25 cellular contexts compared by ENCODE assay signal in genomic region chr6:30935018-30935417, GRCh38. TPM values are rescaled to one million over a fixed set of nuclear protein-coding genes. Genes with fewer than 3 reads are reported as not detected.
DNase-seq lines count a peak whose midpoint lies in the region; ATAC-seq and TF ChIP-seq lines count a peak whose summit lies in the region.
"Had no signal": no experiment of that assay in that cellular context is flagged by ENCODE, and none has a peak within 500 bp of the region (broad histone marks: within the 10 kb centered on the region; RNA-seq: fewer than 3 reads in every experiment).

No MANE protein-coding gene starts in this region.

- no peaks in the 10 kb centered on the region for H3K36me3 Mint-ChIP-seq in activated naive CD8-positive, alpha-beta T cell treated with anti-CD3 and anti-CD28 coated beads, Interleukin-2, amount 50 U/mL, for 24 hours (ENCODE audit: low read depth)
- H3K36me3 Mint-ChIP-seq: activated naive CD4-positive, alpha-beta T cell treated with anti-CD3 and anti-CD28 coated beads, Interleukin-2, amount 10 ng/mL, durations not matched to agents 7 days and 5 days; IgD-negative memory B cell; WTC11 had no signal

- WGBS in thyroid gland, 2 donors, result 4 to 8% methylated on average over 3 of the region's 3 CpGs

- in situ Hi-C loops in SK-MEL-5 (cut with HindIII; ENCODE audit: low pct_unique_long_range_greater_than_20kb, low sequenced_read_pairs), result no loop called here

- intact Hi-C loops in thyroid gland (cut with DNase I), result no loop called here

- H3K36me3 ChIP-seq in thyroid gland, result no peaks in the 10 kb centered on the region
- H3K36me3 ChIP-seq: SJSA1, spleen had no signal

- peaks cover 0 to 9% of the 10 kb centered on the region in 2 donors for H3K4me1 ChIP-seq in thyroid gland
- H3K4me1 ChIP-seq: SJSA1, spleen had no signal

- TF ChIP-seq POLR2A in thyroid gland (IDR thresholded peaks at IDR 0.05), result no peak

- H3K27ac Mint-ChIP-seq in activated naive CD8-positive, alpha-beta T cell treated with anti-CD3 and anti-CD28 coated beads, Interleukin-2, amount 50 U/mL, for 24 hours, result no peak overlapping the region
- H3K27ac Mint-ChIP-seq: activated CD4-positive, alpha-beta memory T cell treated with anti-CD3 and anti-CD28 coated beads, Interleukin-2, amount 10 ng/mL, durations not matched to agents 7 days and 5 days; activated naive CD4-positive, alpha-beta T cell treated with anti-CD3 and anti-CD28 coated beads, Interleukin-2, amount 10 ng/mL, durations not matched to agents 7 days and 5 days; HFFc6; WTC11 had no signal

- H3K9me3 Mint-ChIP-seq in activated naive CD8-positive, alpha-beta T cell treated with anti-CD3 and anti-CD28 coated beads, Interleukin-2, amount 50 U/mL, for 24 hours, result no peaks in the 10 kb centered on the region
- H3K9me3 Mint-ChIP-seq: activated CD4-positive, alpha-beta memory T cell treated with anti-CD3 and anti-CD28 coated beads, Interleukin-2, amount 10 ng/mL, durations not matched to agents 7 days and 5 days; activated naive CD4-positive, alpha-beta T cell treated with anti-CD3 and anti-CD28 coated beads, Interleukin-2, amount 10 ng/mL, durations not matched to agents 7 days and 5 days; activated T-cell treated with anti-CD3 and anti-CD28 coated beads, Interleukin-2, amount 50 U/mL, for 4 hours; HFFc6; IgD-negative memory B cell; WTC11 had no signal

- no peak for ATAC-seq in activated naive CD8-positive, alpha-beta T cell treated with anti-CD3 and anti-CD28 coated beads, Interleukin-2, amount 50 U/mL, for 24 hours
- ATAC-seq in GM19395 (IDR thresholded peaks at IDR 0.05; ENCODE audit: unreplicated experiment), result no peak
- ATAC-seq: activated T-cell treated with anti-CD3 and anti-CD28 coated beads, Interleukin-2, amount 50 U/mL, for 4 hours; mucosa of descending colon; WTC11 had no signal

- H3K4me3 ChIP-seq in thyroid gland (replicated peaks in 1 of 3), result no peak overlapping the region
- H3K4me3 ChIP-seq: mucosa of descending colon, SJSA1, spleen had no signal

- H3K27me3 Mint-ChIP-seq in activated naive CD8-positive, alpha-beta T cell treated with anti-CD3 and anti-CD28 coated beads, Interleukin-2, amount 50 U/mL, for 24 hours, result peaks cover 2% of the 10 kb centered on the region

- no peak overlapping the region for H3K4me3 Mint-ChIP-seq in activated naive CD8-positive, alpha-beta T cell treated with anti-CD3 and anti-CD28 coated beads, Interleukin-2, amount 50 U/mL, for 24 hours
- H3K4me3 Mint-ChIP-seq: activated CD4-positive, alpha-beta memory T cell treated with anti-CD3 and anti-CD28 coated beads, Interleukin-2, amount 10 ng/mL, durations not matched to agents 7 days and 5 days; activated naive CD4-positive, alpha-beta T cell treated with anti-CD3 and anti-CD28 coated beads, Interleukin-2, amount 10 ng/mL, durations not matched to agents 7 days and 5 days; activated T-cell treated with anti-CD3 and anti-CD28 coated beads, Interleukin-2, amount 50 U/mL, for 4 hours; HFFc6; IgD-negative memory B cell; WTC11 had no signal

- H3K27ac ChIP-seq in thyroid gland, result no peak overlapping the region
- H3K27ac ChIP-seq: SJSA1, spleen had no signal

- peak; percentile 8 for DNase-seq in NCI-H2029 (lab: John Stamatoyannopoulos, UW)
- no peak for DNase-seq in NCI-H2029 treated with DMSO at 0.1 percent for 48 hours (lab: John Stamatoyannopoulos, UW)
- DNase-seq in SK-MEL-5 (ENCODE audit: low read depth, low spot score), result peak; percentile 19
- DNase-seq in glomerular visceral epithelial cell (ENCODE audit: extremely low spot score), result peak; percentile 44
- DNase-seq in thyroid gland, result peak; percentile 23 to 51
- no peak for DNase-seq in activated naive CD8-positive, alpha-beta T cell treated with anti-CD3 and anti-CD28 coated beads, Interleukin-2, amount 50 U/mL, for 24 hours
- no peak for DNase-seq in GM19238 (ENCODE audit: insufficient read length, low spot score)
- DNase-seq: activated CD4-positive, alpha-beta memory T cell treated with anti-CD3 and anti-CD28 coated beads, Interleukin-2, amount 10 ng/mL, durations not matched to agents 7 days and 5 days; activated naive CD4-positive, alpha-beta T cell treated with anti-CD3 and anti-CD28 coated beads, Interleukin-2, amount 10 ng/mL, durations not matched to agents 7 days and 5 days; activated T-cell treated with anti-CD3 and anti-CD28 coated beads, Interleukin-2, amount 50 U/mL, for 4 hours; HFFc6; left cardiac atrium; mucosa of descending colon; NCI-H187; NCI-H526; spleen; T-helper 2 cell had no signal

- H3K27me3 ChIP-seq in thyroid gland, result no peaks in the 10 kb centered on the region
- H3K27me3 ChIP-seq: SJSA1 had no signal

- H3K4me1 Mint-ChIP-seq in activated naive CD8-positive, alpha-beta T cell treated with anti-CD3 and anti-CD28 coated beads, Interleukin-2, amount 50 U/mL, for 24 hours, result no peaks in the 10 kb centered on the region
- H3K4me1 Mint-ChIP-seq: activated CD4-positive, alpha-beta memory T cell treated with anti-CD3 and anti-CD28 coated beads, Interleukin-2, amount 10 ng/mL, durations not matched to agents 7 days and 5 days; activated naive CD4-positive, alpha-beta T cell treated with anti-CD3 and anti-CD28 coated beads, Interleukin-2, amount 10 ng/mL, durations not matched to agents 7 days and 5 days had no signal

- no peaks in the 10 kb centered on the region for H3K9me3 ChIP-seq in thyroid gland
- H3K9me3 ChIP-seq: mucosa of descending colon, SJSA1, spleen had no signal

- no peak for TF ChIP-seq CTCF in thyroid gland (IDR thresholded peaks at IDR 0.05)

RNA-seq across cellular contexts. Expression of gene SFTA2, which starts 3.0 kb away (rescaled TPM):
- total RNA-seq in SK-MEL-5 (2014; rRNA removed; shearing (Covaris generic)), result not detected in 2 replicates
- not detected in 2 replicates for polyA plus RNA-seq in SK-MEL-5 (2015; cell fraction: cytosol; rRNA removed)
- not detected in 2 replicates for polyA plus RNA-seq in SK-MEL-5 (2015; cell fraction: nucleus; rRNA removed)
- total RNA-seq in thyroid gland, result 1 to 10 TPM in 1 of 4 donors, not detected in 3; 3.5 TPM
- total RNA-seq: activated CD4-positive, alpha-beta memory T cell treated with anti-CD3 and anti-CD28 coated beads, Interleukin-2, amount 10 ng/mL, durations not matched to agents 7 days and 5 days; endothelial cell of umbilical vein; frontal cortex; HFFc6; left cardiac atrium; mucosa of descending colon; OCI-LY7; SJSA1; WTC11 had no signal
- polyA plus RNA-seq: BJ, endothelial cell of umbilical vein had no signal

RNA-seq across cellular contexts. Expression of gene MUCL3, which starts 5.8 kb away (rescaled TPM):
- total RNA-seq in SK-MEL-5 (2014; rRNA removed; shearing (Covaris generic)), result not detected in 2 replicates
- not detected in 2 replicates for polyA plus RNA-seq in SK-MEL-5 (2015; cell fraction: cytosol; rRNA removed)
- polyA plus RNA-seq in SK-MEL-5 (2015; cell fraction: nucleus; rRNA removed), result not detected in 2 replicates
- not detected for total RNA-seq in thyroid gland
- total RNA-seq: activated CD4-positive, alpha-beta memory T cell treated with anti-CD3 and anti-CD28 coated beads, Interleukin-2, amount 10 ng/mL, durations not matched to agents 7 days and 5 days; endothelial cell of umbilical vein; frontal cortex; HFFc6; left cardiac atrium; OCI-LY7; SJSA1; spleen had no signal
- polyA plus RNA-seq: BJ, endothelial cell of umbilical vein, IgD-negative memory B cell had no signal

RNA-seq across cellular contexts. Expression of gene VARS2, which starts 21.0 kb away (rescaled TPM):
- total RNA-seq in SK-MEL-5 (2014; rRNA removed; shearing (Covaris generic)), result 36.5 and 44.1 TPM in 2 replicates
- polyA plus RNA-seq in SK-MEL-5 (2015; cell fraction: cytosol; rRNA removed), result 49.7 and 56.5 TPM in 2 replicates
- polyA plus RNA-seq in SK-MEL-5 (2015; cell fraction: nucleus; rRNA removed), result 134 and 159 TPM in 2 replicates
- 10 to 100 TPM; 17.3 to 36.4 (median 30.6) TPM for total RNA-seq in thyroid gland

RNA-seq across cellular contexts. Expression of gene GTF2H4, which starts 27.0 kb away (rescaled TPM):
- 16.3 and 18.0 TPM in 2 replicates for total RNA-seq in SK-MEL-5 (2014; rRNA removed; shearing (Covaris generic))
- polyA plus RNA-seq in SK-MEL-5 (2015; cell fraction: cytosol; rRNA removed), result 17.2 and 25.6 TPM in 2 replicates
- polyA plus RNA-seq in SK-MEL-5 (2015; cell fraction: nucleus; rRNA removed), result 160 and 164 TPM in 2 replicates
- 10 to 100 TPM in 3 of 4 donors, 1 to 10 TPM in 1; 9.5 to 34.4 (median 18.2) TPM for total RNA-seq in thyroid gland

RNA-seq across cellular contexts. Expression of gene MUC21, which starts 48.5 kb away (rescaled TPM):
- total RNA-seq in SK-MEL-5 (2014; rRNA removed; shearing (Covaris generic)), result not detected in 2 replicates
- not detected in 2 replicates for polyA plus RNA-seq in SK-MEL-5 (2015; cell fraction: cytosol; rRNA removed)
- polyA plus RNA-seq in SK-MEL-5 (2015; cell fraction: nucleus; rRNA removed), result not detected in 2 replicates
- total RNA-seq in thyroid gland, result not detected
- total RNA-seq: activated CD4-positive, alpha-beta memory T cell treated with anti-CD3 and anti-CD28 coated beads, Interleukin-2, amount 10 ng/mL, durations not matched to agents 7 days and 5 days; activated T-cell treated with anti-CD3 and anti-CD28 coated beads, Interleukin-2, amount 50 U/mL, for 4 hours; endothelial cell of umbilical vein; frontal cortex; HFFc6; left cardiac atrium; OCI-LY7; SJSA1; spleen; WTC11 had no signal
- polyA plus RNA-seq: BJ, endothelial cell of umbilical vein, IgD-negative memory B cell had no signal

Comparison
In these comparisons a context has a peak if more than half of its experiments do, and no peak if none do; other contexts are left out.
1. DNase-seq: peak in NCI-H2029 (single experiment), SK-MEL-5 (single experiment), glomerular visceral epithelial cell (single experiment) and thyroid gland (2 of 2); none in NCI-H2029 treated with DMSO at 0.1 percent for 48 hours (single experiment), activated naive CD8-positive, alpha-beta T cell treated with anti-CD3 and anti-CD28 coated beads, Interleukin-2, amount 50 U/mL, for 24 hours (single experiment) and GM19238 (single experiment).